ENCODE assay signal across 8 cellular contexts in genomic region chr18:11850821-11851155, GRCh38. TPM values are rescaled to one million over a fixed set of nuclear protein-coding genes. Genes with fewer than 3 reads are reported as not detected.
DNase-seq lines count a peak whose midpoint lies in the region; ATAC-seq, FAIRE-seq and TF ChIP-seq lines count a peak whose summit lies in the region.

No MANE protein-coding gene starts in this region.

- H3K27ac Mint-ChIP-seq in naive thymus-derived CD8-positive, alpha-beta T cell: peak overlapping the region; percentile 99 to 100 (median 100)

- no peak for TF ChIP-seq CTCF in A549 (IDR thresholded peaks at IDR 0.05)

- TF ChIP-seq RAD21 in A549 (conservative IDR thresholded peaks at IDR 0.05 in 1 of 2, IDR thresholded peaks at IDR 0.05 in 1 of 2): no peak

- H3K4me3 Mint-ChIP-seq in naive thymus-derived CD8-positive, alpha-beta T cell: peak overlapping the region; percentile 92 to 100 (median 100)

- CTCF ChIA-PET in A549 (lab: Yijun Ruan, JAX): interaction anchor here (1.4 kb wide), 1 partner anchor 118 kb away, joined by 5 read pairs; no protein-coding TSS in a partner anchor

- peaks cover 16 to 57% (median 41%) of the 10 kb centered on the region in 4 donors for H3K4me1 Mint-ChIP-seq in naive thymus-derived CD8-positive, alpha-beta T cell

- H3K9me3 ChIP-seq in A549: no peaks in the 10 kb centered on the region

- H3K9me3 Mint-ChIP-seq in naive thymus-derived CD8-positive, alpha-beta T cell: no peaks in the 10 kb centered on the region

- peak overlapping the region; percentile 75 for H3K4me2 ChIP-seq in A549

- no peak for FAIRE-seq in A549 (lab: Jason Lieb, UNC)

- no peak for TF ChIP-seq POLR2A in A549 (IDR thresholded peaks at IDR 0.05; ENCODE audit: low read length)

- H3K27me3 Mint-ChIP-seq in naive thymus-derived CD8-positive, alpha-beta T cell: no peaks in the 10 kb centered on the region

- H3K4me3 ChIP-seq in A549: peak overlapping the region; percentile 78

- POLR2A ChIA-PET in A549 (lab: Yijun Ruan, JAX): interaction anchor here (0.7 kb wide), 1 partner anchor 9 kb away, joined by 3 read pairs; no protein-coding TSS in a partner anchor
- POLR2A ChIA-PET in naive thymus-derived CD8-positive, alpha-beta T cell (lab: Charles Lee): interaction anchor here (0.6 to 2.6 kb wide), 9 partner anchors 8 to 1937 kb away, joined by 3 to 15 read pairs (median 4); partner anchors contain the start of genes CEP76, MPPE1 and VAPA

- peaks cover 1 to 13% (median 4%) of the 10 kb centered on the region in 3 donors for H3K36me3 Mint-ChIP-seq in naive thymus-derived CD8-positive, alpha-beta T cell

- TF ChIP-seq EP300 in A549 (IDR thresholded peaks at IDR 0.05): no peak

- ATAC-seq in A549 (peak; percentile 14 to 15; a peak in 3 of 6 replicates), GM18520 (IDR thresholded peaks at IDR 0.05; ENCODE audit: unreplicated experiment) (peak; percentile 23), HG03095 (IDR thresholded peaks at IDR 0.05; ENCODE audit: unreplicated experiment) (peak; percentile 23)
- ATAC-seq in naive thymus-derived CD8-positive, alpha-beta T cell: peak; percentile 46 to 48

- H3K27ac ChIP-seq in A549 (peak overlapping the region; percentile 91 to 99), epithelial cell of prostate (peak overlapping the region; percentile 97)

- peaks cover 55% of the 10 kb centered on the region for H3K4me1 ChIP-seq in A549

- 2% methylated on average over 10 of the region's 10 CpGs for WGBS in A549 (ENCODE audit: missing lambda C conversion rate)

- DNase-seq in A549 (ENCODE audit: low read depth in 1 of 2, low spot score in 1 of 2) (no peak), RPMI7951 (ENCODE audit: low read depth) (peak; percentile 65), epithelial cell of prostate (ENCODE audit: low read depth, low spot score) (no peak), cerebellar cortex (ENCODE audit: low spot score) (no peak), NCI-H1048 (lab: John Stamatoyannopoulos, UW) (no peak)
- DNase-seq in naive thymus-derived CD8-positive, alpha-beta T cell: no peak

TF ChIP-seq in A549, 52 proteins besides CTCF, POLR2A, EP300 and RAD21:
- TF ChIP-seq NPAS2 (CRISPR knock-in tag; IDR thresholded peaks at IDR 0.05; ENCODE audit: borderline replicate concordance): no peak
- no peak for TF ChIP-seq HOXB5 (CRISPR knock-in tag; IDR thresholded peaks at IDR 0.05)
- TF ChIP-seq GATA3 (IDR thresholded peaks at IDR 0.05; ENCODE audit: borderline replicate concordance): no peak
- no peak for TF ChIP-seq PHF8 (IDR thresholded peaks at IDR 0.05; ENCODE audit: borderline replicate concordance, low read depth)
- TF ChIP-seq SMC3 (IDR thresholded peaks at IDR 0.05): no peak
- no peak for TF ChIP-seq HDAC2 (IDR thresholded peaks at IDR 0.05)
- TF ChIP-seq ELK1 (IDR thresholded peaks at IDR 0.05; ENCODE audit: low read depth, low read length): no peak
- TF ChIP-seq ZSCAN20 (CRISPR knock-in tag; IDR thresholded peaks at IDR 0.05): no peak
- no peak for TF ChIP-seq FOXS1 (CRISPR knock-in tag; IDR thresholded peaks at IDR 0.05)
- TF ChIP-seq SREBF2 (IDR thresholded peaks at IDR 0.05): no peak
- no peak for TF ChIP-seq KDM1A (IDR thresholded peaks at IDR 0.05; ENCODE audit: low read depth)
- no peak for TF ChIP-seq ESRRA (IDR thresholded peaks at IDR 0.05; ENCODE audit: borderline replicate concordance, low read length)
- TF ChIP-seq MAX (IDR thresholded peaks at IDR 0.05): no peak
- TF ChIP-seq BHLHE40 (IDR thresholded peaks at IDR 0.05; ENCODE audit: low read depth, low read length): no peak
- TF ChIP-seq HMGXB4 (CRISPR knock-in tag; IDR thresholded peaks at IDR 0.05; ENCODE audit: borderline replicate concordance): no peak
- no peak for TF ChIP-seq CEBPB (IDR thresholded peaks at IDR 0.05)
- 0 out of 2 replicates have a peak, but pooled peaks have one; percentile 4 for TF ChIP-seq HOXA7 (CRISPR knock-in tag; IDR thresholded peaks at IDR 0.05)
- TF ChIP-seq HEYL (CRISPR knock-in tag; IDR thresholded peaks at IDR 0.05): no peak
- no peak for TF ChIP-seq EHF (CRISPR knock-in tag; IDR thresholded peaks at IDR 0.05)
- no peak for TF ChIP-seq JUNB (IDR thresholded peaks at IDR 0.05)
- TF ChIP-seq REST (IDR thresholded peaks at IDR 0.05): no peak
- TF ChIP-seq MAFK (IDR thresholded peaks at IDR 0.05; ENCODE audit: partially characterized antibody): no peak
- no peak for TF ChIP-seq MAZ (IDR thresholded peaks at IDR 0.05; ENCODE audit: borderline replicate concordance, low read depth, low read length)
- TF ChIP-seq KDM5A (IDR thresholded peaks at IDR 0.05): no peak
- TF ChIP-seq FOSB (CRISPR knock-in tag; IDR thresholded peaks at IDR 0.05): 0 out of 2 replicates have a peak, but pooled peaks have one; percentile 48
- peak; percentile 91 for TF ChIP-seq TP53 (CRISPR knock-in tag; IDR thresholded peaks at IDR 0.05)

RNA-seq across cellular contexts. Expression of gene CHMP1B, which starts 0.4 kb away (rescaled TPM):
- polyA plus RNA-seq in A549 (2011; rRNA removed) (53.0 and 60.8 TPM in 2 replicates), A549 (2017; fragmentation: RNase III; extraction: RNeasy Plus Mini Kit Qiagen cat#74134 plus additional on column Dnase treatment) (34.4 to 44.9 TPM (median 39.3 TPM) in 3 replicates)
- 36.0 and 39.7 TPM in 2 replicates for polyA plus RNA-seq in A549 (2012; cell fraction: cytosol; rRNA removed)
- polyA plus RNA-seq in A549 (2012; cell fraction: nucleus; rRNA removed): 18.5 and 36.3 TPM in 2 replicates
- polyA minus RNA-seq in A549 (2011; rRNA and poly(A)+ RNA removed): 38.6 and 41.5 TPM in 2 replicates
- total RNA-seq in RPMI7951 (2014; rRNA removed; shearing (Covaris generic)): 28.7 and 35.3 TPM in 2 replicates
- 10 to 100 TPM; 52.6 to 53.4 TPM for total RNA-seq in naive thymus-derived CD8-positive, alpha-beta T cell
- polyA plus RNA-seq in naive thymus-derived CD8-positive, alpha-beta T cell: 10 to 100 TPM; 45.2 to 58.0 (median 57.3) TPM

RNA-seq across cellular contexts. Expression of gene MPPE1, which starts 57.3 kb away (rescaled TPM):
- 23.2 and 26.4 TPM in 2 replicates for polyA plus RNA-seq in A549 (2011; rRNA removed)
- polyA plus RNA-seq in A549 (2012; cell fraction: cytosol; rRNA removed): 13.3 and 15.1 TPM in 2 replicates
- polyA plus RNA-seq in A549 (2012; cell fraction: nucleus; rRNA removed): 29.2 and 33.9 TPM in 2 replicates
- polyA plus RNA-seq in A549 (2017; fragmentation: RNase III; extraction: RNeasy Plus Mini Kit Qiagen cat#74134 plus additional on column Dnase treatment): 18.5 to 20.4 TPM (median 19.5 TPM) in 3 replicates
- 12.9 and 18.9 TPM in 2 replicates for polyA minus RNA-seq in A549 (2011; rRNA and poly(A)+ RNA removed)
- total RNA-seq in RPMI7951 (2014; rRNA removed; shearing (Covaris generic)): 13.8 and 18.7 TPM in 2 replicates
- 10 to 100 TPM; 78.2 to 85.6 TPM for total RNA-seq in naive thymus-derived CD8-positive, alpha-beta T cell
- 10 to 100 TPM; 37.1 to 40.9 (median 37.5) TPM for polyA plus RNA-seq in naive thymus-derived CD8-positive, alpha-beta T cell
